ENCODE assay signal across 8 cellular contexts in the genomic region with DNA sequence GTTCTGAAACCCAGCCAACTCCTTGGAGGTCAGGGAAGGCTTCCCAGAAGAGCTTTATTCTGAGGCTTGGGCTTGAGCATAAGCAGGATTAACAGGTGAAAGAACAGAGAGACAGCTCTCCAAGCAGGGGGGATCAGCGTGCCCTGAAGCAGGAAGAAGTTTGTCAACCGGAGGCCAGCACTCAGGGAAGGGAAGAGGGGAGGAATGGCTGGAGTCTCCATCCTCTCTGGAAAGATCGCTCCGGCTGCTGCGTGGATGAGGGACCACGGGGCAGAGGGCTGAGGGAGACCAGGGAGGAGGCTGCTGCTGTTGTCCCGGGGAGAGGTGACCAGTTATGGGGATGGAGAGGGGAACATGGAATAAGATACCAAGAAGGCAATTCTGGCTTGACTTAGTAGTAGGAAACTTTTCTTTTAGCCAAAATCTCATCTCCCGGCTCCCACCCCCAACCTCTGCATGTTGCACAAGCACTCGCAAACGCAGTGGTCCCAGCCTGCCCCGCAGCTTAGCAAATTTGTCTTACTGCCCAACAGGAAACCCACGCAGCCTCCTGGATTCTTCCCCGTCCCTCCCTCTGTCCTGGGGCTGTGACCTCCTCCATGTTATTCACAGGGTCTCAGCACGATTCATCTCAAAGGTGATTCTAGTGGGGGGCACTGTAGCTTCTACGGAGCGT. TPM values are rescaled to one million over a fixed set of nuclear protein-coding genes. Genes with fewer than 3 reads are reported as not detected.
A peak's percentile ranks its signal among the peaks of the same experiment; 100 is the strongest.
DNase-seq lines count a peak whose midpoint lies in the region; ATAC-seq and TF ChIP-seq lines count a peak whose summit lies in the region.

No MANE protein-coding gene starts in this region.

- H3K9me3 ChIP-seq in liver (ENCODE audit: control insufficient read depth in 4 of 4, low read length in 3 of 4) (no peaks in the 10 kb centered on the region), thymus (ENCODE audit: control insufficient read depth) (no peaks in the 10 kb centered on the region)

- no peak for ATAC-seq in activated naive CD8-positive, alpha-beta T cell treated with anti-CD3 and anti-CD28 coated beads, Interleukin-2, amount 50 U/mL, for 24 hours
- ATAC-seq in GM18907 (IDR thresholded peaks at IDR 0.05; ENCODE audit: unreplicated experiment), result no peak
- ATAC-seq in HG02588 (IDR thresholded peaks at IDR 0.05; ENCODE audit: unreplicated experiment), result no peak

- DNase-seq in activated CD4-positive, alpha-beta T cell treated with anti-CD3 and anti-CD28 coated beads, Interleukin-2, amount 10 ng/mL, durations not matched to agents 7 days and 5 days, result no peak
- DNase-seq in activated CD4-positive, alpha-beta T cell treated with anti-CD3 and anti-CD28 coated beads, Interleukin-2, amount 50 U/mL, for 4 hours, result no peak
- DNase-seq in activated naive CD8-positive, alpha-beta T cell treated with anti-CD3 and anti-CD28 coated beads, Interleukin-2, amount 50 U/mL, for 24 hours, result no peak
- DNase-seq in NOMO-1 (lab: John Stamatoyannopoulos, UW; ENCODE audit: unreplicated experiment in 2 of 2), result no peak

- peak overlapping the region in 1 of 3 donors; percentile 49 for H3K4me3 ChIP-seq in liver (ENCODE audit: low read depth in 1 of 3, low read length in 3 of 3)
- H3K4me3 ChIP-seq in thymus (ENCODE audit: low read length), result peak overlapping the region; percentile 77

- no peak for TF ChIP-seq RAD21 in liver (IDR thresholded peaks at IDR 0.05)

- H3K4me1 Mint-ChIP-seq in activated CD4-positive, alpha-beta T cell treated with anti-CD3 and anti-CD28 coated beads, Interleukin-2, amount 10 ng/mL, durations not matched to agents 7 days and 5 days, result peaks cover 50% of the 10 kb centered on the region
- H3K4me1 Mint-ChIP-seq in activated naive CD8-positive, alpha-beta T cell treated with anti-CD3 and anti-CD28 coated beads, Interleukin-2, amount 50 U/mL, for 24 hours, result peaks cover 50% of the 10 kb centered on the region

- no peaks in the 10 kb centered on the region for H3K9me3 Mint-ChIP-seq in activated CD4-positive, alpha-beta T cell treated with anti-CD3 and anti-CD28 coated beads, Interleukin-2, amount 10 ng/mL, durations not matched to agents 7 days and 5 days
- H3K9me3 Mint-ChIP-seq in activated naive CD8-positive, alpha-beta T cell treated with anti-CD3 and anti-CD28 coated beads, Interleukin-2, amount 50 U/mL, for 24 hours, result peaks cover 3% of the 10 kb centered on the region

- no peaks in the 10 kb centered on the region for H3K27me3 ChIP-seq in liver (ENCODE audit: control insufficient read depth in 4 of 4, insufficient read depth in 4 of 4, low read length in 3 of 4)
- H3K27me3 ChIP-seq in thymus (ENCODE audit: control insufficient read depth, insufficient read depth), result peaks cover 2% of the 10 kb centered on the region

- peak overlapping the region; percentile 16 to 78 for H3K27ac ChIP-seq in liver (ENCODE audit: low read depth in 1 of 2, low read length in 2 of 2)
- H3K27ac ChIP-seq in thymus (ENCODE audit: low read depth), result no peak overlapping the region

- WGBS in liver, result 44% methylated on average over 16 of the region's 16 CpGs
- WGBS in thymus, result 17% methylated on average over 16 of the region's 16 CpGs

- H3K36me3 Mint-ChIP-seq in activated CD4-positive, alpha-beta T cell treated with anti-CD3 and anti-CD28 coated beads, Interleukin-2, amount 10 ng/mL, durations not matched to agents 7 days and 5 days (ENCODE audit: low read depth), result peaks cover 14% of the 10 kb centered on the region
- H3K36me3 Mint-ChIP-seq in activated naive CD8-positive, alpha-beta T cell treated with anti-CD3 and anti-CD28 coated beads, Interleukin-2, amount 50 U/mL, for 24 hours (ENCODE audit: low read depth), result peaks cover 16% of the 10 kb centered on the region

- H3K9ac ChIP-seq in liver (ENCODE audit: low read depth in 1 of 2, low read length in 2 of 2), result peak overlapping the region; percentile 6 to 72

- no peak for TF ChIP-seq CTCF in liver (IDR thresholded peaks at IDR 0.05; ENCODE audit: low read depth, low read length, missing input control)

- H3K27me3 Mint-ChIP-seq in activated CD4-positive, alpha-beta T cell treated with anti-CD3 and anti-CD28 coated beads, Interleukin-2, amount 10 ng/mL, durations not matched to agents 7 days and 5 days, result peaks cover 5% of the 10 kb centered on the region
- H3K27me3 Mint-ChIP-seq in activated naive CD8-positive, alpha-beta T cell treated with anti-CD3 and anti-CD28 coated beads, Interleukin-2, amount 50 U/mL, for 24 hours, result no peaks in the 10 kb centered on the region

- H3K36me3 ChIP-seq in liver (ENCODE audit: control insufficient read depth in 4 of 4, insufficient read depth in 3 of 4, low read depth in 1 of 4, low read length in 3 of 4), result no peaks in the 10 kb centered on the region
- H3K36me3 ChIP-seq in thymus (ENCODE audit: control insufficient read depth, insufficient read depth), result no peaks in the 10 kb centered on the region

- POLR2A ChIA-PET in activated CD4-positive, alpha-beta T cell treated with anti-CD3 and anti-CD28 coated beads, Interleukin-2, amount 10 ng/mL, durations not matched to agents 7 days and 5 days (lab: Charles Lee), result no interaction called here

- CTCF ChIA-PET in activated CD4-positive, alpha-beta T cell treated with anti-CD3 and anti-CD28 coated beads, Interleukin-2, amount 10 ng/mL, durations not matched to agents 7 days and 5 days (lab: Charles Lee), result interaction anchor here (0.8 to 1.3 kb wide), 2 partner anchors 10 to 17 kb away, joined by 3 to 4 read pairs; no protein-coding TSS in a partner anchor

- H3K4me3 Mint-ChIP-seq in activated CD4-positive, alpha-beta T cell treated with anti-CD3 and anti-CD28 coated beads, Interleukin-2, amount 10 ng/mL, durations not matched to agents 7 days and 5 days, result peak overlapping the region; percentile 81
- H3K4me3 Mint-ChIP-seq in activated naive CD8-positive, alpha-beta T cell treated with anti-CD3 and anti-CD28 coated beads, Interleukin-2, amount 50 U/mL, for 24 hours, result peak overlapping the region; percentile 86

- H3K27ac Mint-ChIP-seq in activated CD4-positive, alpha-beta T cell treated with anti-CD3 and anti-CD28 coated beads, Interleukin-2, amount 10 ng/mL, durations not matched to agents 7 days and 5 days, result peak overlapping the region; percentile 88
- H3K27ac Mint-ChIP-seq in activated naive CD8-positive, alpha-beta T cell treated with anti-CD3 and anti-CD28 coated beads, Interleukin-2, amount 50 U/mL, for 24 hours, result peak overlapping the region; percentile 87

- H3K4me1 ChIP-seq in liver (ENCODE audit: control insufficient read depth in 4 of 4, insufficient read depth in 4 of 4, low read length in 3 of 4), result peaks cover 2 to 38% (median 27%) of the 10 kb centered on the region in 4 donors
- H3K4me1 ChIP-seq in thymus (ENCODE audit: control insufficient read depth, insufficient read depth, low read length), result peaks cover 3% of the 10 kb centered on the region

TF ChIP-seq in liver, 16 proteins besides CTCF, POLR2A, EP300 and RAD21 (continues in another document):
- TF ChIP-seq FOXA1 (IDR thresholded peaks at IDR 0.05) (no peak), JUND (IDR thresholded peaks at IDR 0.05) (no peak), YY1 (IDR thresholded peaks at IDR 0.05) (no peak), EGR1 (IDR thresholded peaks at IDR 0.05; ENCODE audit: low read depth in 2 of 2) (no peak), HNF4G (IDR thresholded peaks at IDR 0.05) (no peak), NR2F2 (IDR thresholded peaks at IDR 0.05) (no peak), RXRA (IDR thresholded peaks at IDR 0.05) (no peak), SP1 (IDR thresholded peaks at IDR 0.05) (no peak), HNF4A (conservative IDR thresholded peaks at IDR 0.05) (no peak)
- TF ChIP-seq, protein P1, sequence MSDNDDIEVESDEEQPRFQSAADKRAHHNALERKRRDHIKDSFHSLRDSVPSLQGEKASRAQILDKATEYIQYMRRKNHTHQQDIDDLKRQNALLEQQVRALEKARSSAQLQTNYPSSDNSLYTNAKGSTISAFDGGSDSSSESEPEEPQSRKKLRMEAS (IDR thresholded peaks at IDR 0.05), result no peak
- TF ChIP-seq, protein P2, sequence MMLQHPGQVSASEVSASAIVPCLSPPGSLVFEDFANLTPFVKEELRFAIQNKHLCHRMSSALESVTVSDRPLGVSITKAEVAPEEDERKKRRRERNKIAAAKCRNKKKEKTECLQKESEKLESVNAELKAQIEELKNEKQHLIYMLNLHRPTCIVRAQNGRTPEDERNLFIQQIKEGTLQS (IDR thresholded peaks at IDR 0.05), result no peak
- TF ChIP-seq, protein P3, sequence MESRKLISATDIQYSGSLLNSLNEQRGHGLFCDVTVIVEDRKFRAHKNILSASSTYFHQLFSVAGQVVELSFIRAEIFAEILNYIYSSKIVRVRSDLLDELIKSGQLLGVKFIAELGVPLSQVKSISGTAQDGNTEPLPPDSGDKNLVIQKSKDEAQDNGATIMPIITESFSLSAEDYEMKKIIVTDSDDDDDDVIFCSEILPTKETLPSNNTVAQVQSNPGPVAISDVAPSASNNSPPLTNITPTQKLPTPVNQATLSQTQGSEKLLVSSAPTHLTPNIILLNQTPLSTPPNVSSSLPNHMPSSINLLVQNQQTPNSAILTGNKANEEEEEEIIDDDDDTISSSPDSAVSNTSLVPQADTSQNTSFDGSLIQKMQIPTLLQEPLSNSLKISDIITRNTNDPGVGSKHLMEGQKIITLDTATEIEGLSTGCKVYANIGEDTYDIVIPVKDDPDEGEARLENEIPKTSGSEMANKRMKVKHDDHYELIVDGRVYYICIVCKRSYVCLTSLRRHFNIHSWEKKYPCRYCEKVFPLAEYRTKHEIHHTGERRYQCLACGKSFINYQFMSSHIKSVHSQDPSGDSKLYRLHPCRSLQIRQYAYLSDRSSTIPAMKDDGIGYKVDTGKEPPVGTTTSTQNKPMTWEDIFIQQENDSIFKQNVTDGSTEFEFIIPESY (IDR thresholded peaks at IDR 0.05), result no peak

RNA-seq across cellular contexts. Expression of gene SSH1, which starts 1.2 kb away (rescaled TPM):
- total RNA-seq in activated CD4-positive, alpha-beta T cell treated with anti-CD3 and anti-CD28 coated beads, Interleukin-2, amount 10 ng/mL, durations not matched to agents 7 days and 5 days, result 10 to 100 TPM; 24.2 to 27.4 TPM
- total RNA-seq in liver, result 1 to 10 TPM; 4.7 to 8.5 TPM
- polyA plus RNA-seq in liver (1 to 10 TPM; 4.5 to 5.6 TPM), thymus (5.1 TPM)

RNA-seq across cellular contexts. Expression of gene DAO, which starts 21.4 kb away (rescaled TPM):
- not detected for total RNA-seq in activated CD4-positive, alpha-beta T cell treated with anti-CD3 and anti-CD28 coated beads, Interleukin-2, amount 10 ng/mL, durations not matched to agents 7 days and 5 days
- 10 to 100 TPM in 1 of 2 donors, under 1 TPM in 1; 0.84 to 28.3 TPM for total RNA-seq in liver
- 10 to 100 TPM; 17.6 to 51.4 TPM for polyA plus RNA-seq in liver
- 0.07 TPM for polyA plus RNA-seq in thymus
